ENCODE assay signal across 10 cellular contexts in the genomic region with DNA sequence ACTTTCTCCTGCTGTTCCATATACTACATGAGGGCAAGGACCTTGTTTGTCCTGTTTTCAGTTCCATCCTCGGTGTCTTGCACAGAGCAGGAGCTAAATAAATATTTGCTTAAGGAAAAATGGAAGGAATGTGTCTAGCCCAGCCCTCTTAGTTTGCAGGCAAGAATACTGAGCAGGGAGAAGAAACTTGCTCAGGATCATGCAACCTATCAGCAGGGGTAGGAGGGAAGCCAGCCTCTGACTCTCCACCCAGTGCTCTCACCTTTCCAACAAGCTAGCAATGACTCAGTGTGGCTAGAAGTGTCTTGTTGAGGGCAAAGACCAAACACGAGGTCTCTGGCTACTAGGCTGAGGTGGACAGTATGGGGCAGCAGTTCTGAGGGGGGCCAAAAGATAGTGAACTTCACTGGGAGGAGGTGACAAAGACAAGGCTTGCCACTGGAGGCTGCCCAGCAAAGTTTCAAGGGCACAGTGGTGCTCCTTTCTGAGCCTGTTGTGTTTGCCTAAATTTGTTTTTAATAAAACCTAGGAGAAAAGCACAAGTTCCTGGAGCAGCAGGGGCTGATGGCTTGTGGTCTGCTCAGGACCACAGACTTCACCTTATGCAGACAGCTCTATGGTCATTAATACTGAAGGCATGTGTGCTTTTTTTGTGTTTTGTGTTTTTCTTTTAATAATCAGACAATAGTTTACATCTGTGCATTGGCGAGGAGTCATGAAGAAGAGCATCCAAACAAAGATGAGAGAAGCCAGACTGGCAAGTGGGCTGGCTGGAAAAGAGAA. TPM values are rescaled to one million over a fixed set of nuclear protein-coding genes. Genes with fewer than 3 reads are reported as not detected.
DNase-seq lines count a peak whose midpoint lies in the region; ATAC-seq and TF ChIP-seq lines count a peak whose summit lies in the region.
"Had no signal": no experiment of that assay in that cellular context is flagged by ENCODE, and none has a peak within 500 bp of the region (broad histone marks: within the 10 kb centered on the region; RNA-seq: fewer than 3 reads in every experiment).

No MANE protein-coding gene starts in this region.

- H4K20me1 ChIP-seq in hepatocyte (ENCODE audit: insufficient read depth, poor library complexity, severe bottlenecking): no peaks in the 10 kb centered on the region

- DNase-seq in body of pancreas (peak in 1 of 4 donors; percentile 15), hepatocyte (ENCODE audit: low spot score) (peak; percentile 69), NCI-H2227 (lab: John Stamatoyannopoulos, UW; ENCODE audit: unreplicated experiment) (no peak), SHP77 (lab: John Stamatoyannopoulos, UW) (no peak)
- DNase-seq: NCI-H1417 treated with DMSO at 0.1 percent for 48 hours; stimulated activated CD4-positive, alpha-beta T cell treated with anti-CD3 and anti-CD28 coated beads, Interleukin-4, amount 100 ng/mL, for 24 hours had no signal

- peak overlapping the region; percentile 41 for H3K4me2 ChIP-seq in hepatocyte

- no peaks in the 10 kb centered on the region for H3K9me3 ChIP-seq in HEK293 (ENCODE audit: control insufficient read depth, insufficient read depth, low read depth, low read length)
- H3K9me3 ChIP-seq in body of pancreas: no peaks in the 10 kb centered on the region
- no peaks in the 10 kb centered on the region for H3K9me3 ChIP-seq in hepatocyte (ENCODE audit: low read depth)

- H3K36me3 ChIP-seq in HEK293 (ENCODE audit: control insufficient read depth in 2 of 2, insufficient read depth in 1 of 2, low read length in 2 of 2) (no peaks in the 10 kb centered on the region), body of pancreas (replicated peaks in 1 of 2; ENCODE audit: insufficient read depth in 1 of 2, low read depth in 2 of 2) (no peaks in the 10 kb centered on the region), hepatocyte (replicated peaks; ENCODE audit: insufficient read depth, low read depth) (no peaks in the 10 kb centered on the region)

- TF ChIP-seq CTCF in HEK293 (tag by site-specific recombination; IDR thresholded peaks at IDR 0.05) (no peak), body of pancreas (IDR thresholded peaks at IDR 0.05) (no peak), hepatocyte (IDR thresholded peaks at IDR 0.05; ENCODE audit: poor library complexity) (no peak)

- no peaks in the 10 kb centered on the region for H3K79me2 ChIP-seq in hepatocyte

- intact Hi-C loops in body of pancreas (cut with DNase I): no loop called here

- no peak for TF ChIP-seq POLR2A in body of pancreas (IDR thresholded peaks at IDR 0.05)

- H3K27me3 ChIP-seq in body of pancreas (no peaks in the 10 kb centered on the region), hepatocyte (no peaks in the 10 kb centered on the region)

- CTCF ChIA-PET in HEK293 (lab: Yijun Ruan, JAX): interaction anchor here (0.8 to 1.7 kb wide), 2 partner anchors 96 to 230 kb away, joined by 3 to 5 read pairs; no protein-coding TSS in a partner anchor

- ATAC-seq in body of pancreas (peak; percentile 55), GM19452 (IDR thresholded peaks at IDR 0.05; ENCODE audit: unreplicated experiment) (no peak), GM21576 (IDR thresholded peaks at IDR 0.05; ENCODE audit: unreplicated experiment) (no peak)

- peak overlapping the region; percentile 26; the same call in 1 of the 2 replicates for H3K27ac ChIP-seq in HEK293 (ENCODE audit: extremely low read depth, low read depth, low read length)
- peak overlapping the region in 3 of 4 donors; percentile 39 to 71 (median 61) for H3K27ac ChIP-seq in body of pancreas
- peak overlapping the region; percentile 67 for H3K27ac ChIP-seq in hepatocyte
- peak overlapping the region; percentile 17 for H3K27ac ChIP-seq in temporal lobe (ENCODE audit: low read depth, low read length)

- H3K4me3 ChIP-seq in HEK293 (ENCODE audit: low read depth, low read length) (no peak overlapping the region), body of pancreas (no peak overlapping the region), hepatocyte (no peak overlapping the region)

- POLR2A ChIA-PET in HEK293 (lab: Yijun Ruan, JAX): interaction anchor here (1.0 kb wide), 3 partner anchors 15 to 298 kb away, joined by 3 to 5 read pairs (median 4); partner anchors contain the start of gene GATA6

- 43% methylated on average over 3 of the region's 3 CpGs for WGBS in body of pancreas, 2 donors
- WGBS in hepatocyte (ENCODE audit: low lambda C conversion rate, missing lambda C conversion rate): 30% methylated on average over 3 of the region's 3 CpGs

- H2AFZ ChIP-seq in hepatocyte: no peak overlapping the region

- no peaks in the 10 kb centered on the region for H3K9me2 ChIP-seq in hepatocyte (replicated peaks; ENCODE audit: insufficient read depth)

- H3K4me1 ChIP-seq in HEK293 (ENCODE audit: control insufficient read depth, insufficient read depth, low read length) (peaks cover 32% of the 10 kb centered on the region), body of pancreas (peaks cover 46% of the 10 kb centered on the region), hepatocyte (ENCODE audit: insufficient read depth) (peaks cover 52% of the 10 kb centered on the region)

TF ChIP-seq in HEK293, 187 proteins besides CTCF, POLR2A, EP300 and RAD21:
- no peak for TF ChIP-seq BCL11B (tag by site-specific recombination; IDR thresholded peaks at IDR 0.05; ENCODE audit: low read depth)
- no peak for TF ChIP-seq ZNF146 (tag by site-specific recombination; IDR thresholded peaks at IDR 0.05)
- no peak for TF ChIP-seq MZF1 (tag by site-specific recombination; IDR thresholded peaks at IDR 0.05; ENCODE audit: borderline replicate concordance)
- TF ChIP-seq EGR2 (tag by site-specific recombination; IDR thresholded peaks at IDR 0.05; ENCODE audit: low read depth): no peak
- no peak for TF ChIP-seq HOXC10 (CRISPR knock-in tag; IDR thresholded peaks at IDR 0.05)

RNA-seq across cellular contexts. Expression of gene CTAGE1, which starts 49.1 kb away (rescaled TPM):
- total RNA-seq in body of pancreas (not detected), hepatocyte (0.12 and 0.47 TPM in 2 replicates), temporal lobe (not detected)
- polyA plus RNA-seq in hepatocyte: 0.60 TPM in 1 of 2 replicates, not detected in the other

Comparison
In these comparisons a context has a peak if more than half of its experiments do, and no peak if none do; other contexts are left out.
1. H3K27ac ChIP-seq: peak in every context shown above with its lines; median percentile 67 in hepatocyte; 61 in body of pancreas; 26 in HEK293; 17 in temporal lobe.